8 cellular contexts compared by ENCODE assay signal in the genomic region with DNA sequence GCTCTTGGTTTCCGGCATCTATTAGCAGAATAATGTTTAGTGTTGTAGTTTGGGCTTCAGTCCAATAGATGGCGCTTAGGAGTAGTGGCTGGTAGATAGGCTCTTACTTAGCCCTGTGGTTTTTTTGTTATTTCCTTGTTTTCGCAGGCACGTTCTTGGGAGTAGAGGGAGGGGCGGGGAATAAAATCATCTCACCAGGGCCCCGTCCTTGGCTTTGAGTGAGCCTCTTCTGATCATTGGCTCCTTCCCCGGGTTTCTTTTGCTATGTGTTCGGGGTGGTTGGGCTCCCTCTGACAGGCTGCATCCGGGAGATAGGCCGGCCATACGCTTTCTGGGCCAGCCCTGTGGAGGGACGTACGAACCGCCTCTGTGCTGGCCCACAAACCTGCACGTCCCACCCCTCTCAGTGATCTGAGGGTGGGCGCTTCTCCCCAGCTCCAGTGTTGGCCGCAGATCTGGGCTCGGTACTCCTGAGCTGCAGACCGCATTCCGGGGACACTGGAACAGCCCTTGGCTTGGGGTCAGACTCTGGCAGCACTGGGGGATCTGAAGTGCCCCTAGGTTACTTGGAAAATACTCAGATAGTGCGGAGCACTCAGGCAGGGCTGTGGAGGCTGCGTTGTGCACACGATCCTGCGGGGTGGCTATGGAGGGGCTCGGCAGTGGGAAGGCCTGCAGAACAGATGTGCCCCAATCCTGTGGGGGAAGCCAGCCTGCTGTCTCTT.
DNase-seq lines count a peak whose midpoint lies in the region; ATAC-seq and TF ChIP-seq lines count a peak whose summit lies in the region.

No MANE protein-coding gene starts in this region.

- POLR2A ChIA-PET in activated CD4-positive, alpha-beta memory T cell treated with anti-CD3 and anti-CD28 coated beads, Interleukin-2, amount 10 ng/mL, durations not matched to agents 7 days and 5 days (lab: Charles Lee) = no interaction called here
- POLR2A ChIA-PET in activated CD4-positive, alpha-beta memory T cell treated with anti-CD3 and anti-CD28 coated beads for 36 hours (lab: Charles Lee) = no interaction called here

- DNase-seq in activated CD4-positive, alpha-beta memory T cell treated with anti-CD3 and anti-CD28 coated beads, Interleukin-2, amount 10 ng/mL, durations not matched to agents 7 days and 5 days = peak; percentile 30
- no peak for DNase-seq in activated CD4-positive, alpha-beta memory T cell treated with anti-CD3 and anti-CD28 coated beads for 36 hours
- DNase-seq in GM20000 (ENCODE audit: low spot score) = peak; percentile 48
- peak; percentile 36 for DNase-seq in NCI-H446 treated with DMSO at 0.1 percent for 48 hours (lab: John Stamatoyannopoulos, UW)
- no peak for DNase-seq in left ventricle myocardium superior
- DNase-seq in retinal pigment epithelial cell (ENCODE audit: low read depth) = peak; percentile 27

- TF ChIP-seq CTCF in GM20000 (IDR thresholded peaks at IDR 0.05; ENCODE audit: extremely low read depth, missing control alignments) = peak; percentile 75
- TF ChIP-seq CTCF in retinal pigment epithelial cell (conservative IDR thresholded peaks at IDR 0.05; ENCODE audit: low read depth, low read length) = peak; percentile 87

- H3K27me3 Mint-ChIP-seq in activated CD4-positive, alpha-beta memory T cell treated with anti-CD3 and anti-CD28 coated beads, Interleukin-2, amount 10 ng/mL, durations not matched to agents 7 days and 5 days = peaks cover 2% of the 10 kb centered on the region
- H3K27me3 Mint-ChIP-seq in activated CD4-positive, alpha-beta memory T cell treated with anti-CD3 and anti-CD28 coated beads for 36 hours = no peaks in the 10 kb centered on the region
- H3K27me3 Mint-ChIP-seq in activated T-helper 17 cell treated with anti-CD3 and anti-CD28 coated beads, Interleukin-2, amount 50 U/mL, for 72 hours = no peaks in the 10 kb centered on the region

- CTCF ChIA-PET in activated CD4-positive, alpha-beta memory T cell treated with anti-CD3 and anti-CD28 coated beads, Interleukin-2, amount 10 ng/mL, durations not matched to agents 7 days and 5 days (lab: Charles Lee) = interaction anchor here (0.9 kb wide), 1 partner anchor 274 kb away, joined by 3 read pairs; no protein-coding TSS in a partner anchor
- CTCF ChIA-PET in activated CD4-positive, alpha-beta memory T cell treated with anti-CD3 and anti-CD28 coated beads for 36 hours (lab: Charles Lee) = interaction anchor here (1.0 to 3.5 kb wide), 3 partner anchors 15 to 275 kb away, joined by 3 to 30 read pairs (median 4); a partner anchor contains a TSS

- H3K27ac Mint-ChIP-seq in activated CD4-positive, alpha-beta memory T cell treated with anti-CD3 and anti-CD28 coated beads, Interleukin-2, amount 10 ng/mL, durations not matched to agents 7 days and 5 days = no peak overlapping the region
- H3K27ac Mint-ChIP-seq in activated CD4-positive, alpha-beta memory T cell treated with anti-CD3 and anti-CD28 coated beads for 36 hours = no peak overlapping the region
- H3K27ac Mint-ChIP-seq in activated T-helper 17 cell treated with anti-CD3 and anti-CD28 coated beads, Interleukin-2, amount 50 U/mL, for 72 hours = peak overlapping the region; percentile 6

- no peak overlapping the region for H3K4me3 Mint-ChIP-seq in activated CD4-positive, alpha-beta memory T cell treated with anti-CD3 and anti-CD28 coated beads, Interleukin-2, amount 10 ng/mL, durations not matched to agents 7 days and 5 days
- no peak overlapping the region for H3K4me3 Mint-ChIP-seq in activated CD4-positive, alpha-beta memory T cell treated with anti-CD3 and anti-CD28 coated beads for 36 hours
- peak overlapping the region; percentile 21 for H3K4me3 Mint-ChIP-seq in activated T-helper 17 cell treated with anti-CD3 and anti-CD28 coated beads, Interleukin-2, amount 50 U/mL, for 72 hours

- no peaks in the 10 kb centered on the region for H3K36me3 Mint-ChIP-seq in activated CD4-positive, alpha-beta memory T cell treated with anti-CD3 and anti-CD28 coated beads, Interleukin-2, amount 10 ng/mL, durations not matched to agents 7 days and 5 days (ENCODE audit: low read depth)
- H3K36me3 Mint-ChIP-seq in activated CD4-positive, alpha-beta memory T cell treated with anti-CD3 and anti-CD28 coated beads for 36 hours = no peaks in the 10 kb centered on the region
- H3K36me3 Mint-ChIP-seq in activated T-helper 17 cell treated with anti-CD3 and anti-CD28 coated beads, Interleukin-2, amount 50 U/mL, for 72 hours (ENCODE audit: low read depth) = no peaks in the 10 kb centered on the region

- H3K9me3 Mint-ChIP-seq in activated CD4-positive, alpha-beta memory T cell treated with anti-CD3 and anti-CD28 coated beads, Interleukin-2, amount 10 ng/mL, durations not matched to agents 7 days and 5 days = no peaks in the 10 kb centered on the region
- no peaks in the 10 kb centered on the region for H3K9me3 Mint-ChIP-seq in activated CD4-positive, alpha-beta memory T cell treated with anti-CD3 and anti-CD28 coated beads for 36 hours
- no peaks in the 10 kb centered on the region for H3K9me3 Mint-ChIP-seq in activated T-helper 17 cell treated with anti-CD3 and anti-CD28 coated beads, Interleukin-2, amount 50 U/mL, for 72 hours

- ATAC-seq in HG03460 (IDR thresholded peaks at IDR 0.05; ENCODE audit: unreplicated experiment) (peak; percentile 96), left ventricle myocardium superior (peak; percentile 79)
- peak; percentile 79 for ATAC-seq in activated T-helper 17 cell treated with anti-CD3 and anti-CD28 coated beads, Interleukin-2, amount 50 U/mL, for 72 hours (replicated peaks)

- intact Hi-C loops in activated CD4-positive, alpha-beta memory T cell treated with anti-CD3 and anti-CD28 coated beads for 36 hours (cut with micrococcal nuclease) = loop anchor here (1.0 to 10.0 kb wide), 3 partner anchors 129 to 275 kb away; no protein-coding TSS in a partner anchor
- intact Hi-C loops in left ventricle myocardium superior (cut with micrococcal nuclease) = loop anchor here (5.0 kb wide), 1 partner anchor 276 kb away; no protein-coding TSS in a partner anchor

- H3K4me1 Mint-ChIP-seq in activated CD4-positive, alpha-beta memory T cell treated with anti-CD3 and anti-CD28 coated beads, Interleukin-2, amount 10 ng/mL, durations not matched to agents 7 days and 5 days = peaks cover 7% of the 10 kb centered on the region
- peaks cover 6% of the 10 kb centered on the region for H3K4me1 Mint-ChIP-seq in activated CD4-positive, alpha-beta memory T cell treated with anti-CD3 and anti-CD28 coated beads for 36 hours (ENCODE audit: low read depth)
- peaks cover 7% of the 10 kb centered on the region for H3K4me1 Mint-ChIP-seq in activated T-helper 17 cell treated with anti-CD3 and anti-CD28 coated beads, Interleukin-2, amount 50 U/mL, for 72 hours

- no peak overlapping the region for H3K4me3 ChIP-seq in retinal pigment epithelial cell (ENCODE audit: low read length)

Comparison
In these comparisons a context has a peak if more than half of its experiments do, and no peak if none do; other contexts are left out.
1. DNase-seq: peak in activated CD4-positive, alpha-beta memory T cell treated with anti-CD3 and anti-CD28 coated beads, Interleukin-2, amount 10 ng/mL, durations not matched to agents 7 days and 5 days (single experiment), GM20000 (single experiment), NCI-H446 treated with DMSO at 0.1 percent for 48 hours (single experiment) and retinal pigment epithelial cell (single experiment); none in activated CD4-positive, alpha-beta memory T cell treated with anti-CD3 and anti-CD28 coated beads for 36 hours (single experiment) and left ventricle myocardium superior (single experiment).
2. Peak in every context shown above with its lines, with median percentiles within 50 percentile points of each other: ATAC-seq.